18 cellular contexts compared by ENCODE assay signal in genomic region chr7:127389321-127389720, GRCh38. TPM values are rescaled to one million over a fixed set of nuclear protein-coding genes. Genes with fewer than 3 reads are reported as not detected.
A peak's percentile ranks its signal among the peaks of the same experiment; 100 is the strongest.
DNase-seq lines count a peak whose midpoint lies in the region; ATAC-seq and TF ChIP-seq lines count a peak whose summit lies in the region.
"Had no signal": no experiment of that assay in that cellular context is flagged by ENCODE, and none has a peak within 500 bp of the region (broad histone marks: within the 10 kb centered on the region; RNA-seq: fewer than 3 reads in every experiment).

No MANE protein-coding gene starts in this region.

- no peak for DNase-seq in CD4-positive, alpha-beta T cell
- DNase-seq in HFFc6 (no peak), DMS53 (lab: John Stamatoyannopoulos, UW) (no peak), pons (ENCODE audit: low spot score) (no peak)
- no peak for DNase-seq in activated CD8-positive, alpha-beta T cell treated with anti-CD3 and anti-CD28 coated beads for 36 hours
- DNase-seq in naive thymus-derived CD4-positive, alpha-beta T cell = no peak
- DNase-seq: activated CD4-positive, CD25-positive, alpha-beta regulatory T cell treated with anti-CD3 and anti-CD28 coated beads, Interleukin-2, amount 50 U/mL, for 72 hours; effector memory CD4-positive, alpha-beta T cell; left ventricle myocardium inferior; MG63; mucosa of descending colon; NCI-H748 treated with DMSO at 0.1 percent for 48 hours; Peyer's patch; T1000 had no signal

- peaks cover 79% of the 10 kb centered on the region for H3K4me1 Mint-ChIP-seq in CD4-positive, alpha-beta T cell (ENCODE audit: low read depth)
- H3K4me1 Mint-ChIP-seq in HFFc6 (ENCODE audit: low read depth) = peaks cover 54% of the 10 kb centered on the region
- peaks cover 53% of the 10 kb centered on the region for H3K4me1 Mint-ChIP-seq in activated CD8-positive, alpha-beta T cell treated with anti-CD3 and anti-CD28 coated beads for 36 hours (ENCODE audit: low read depth)
- H3K4me1 Mint-ChIP-seq in naive thymus-derived CD4-positive, alpha-beta T cell = peaks cover 50 to 84% (median 70%) of the 10 kb centered on the region in 7 donors

- H3K9me3 Mint-ChIP-seq in CD4-positive, alpha-beta T cell = no peaks in the 10 kb centered on the region
- no peaks in the 10 kb centered on the region for H3K9me3 Mint-ChIP-seq in HFFc6
- no peaks in the 10 kb centered on the region for H3K9me3 Mint-ChIP-seq in activated CD8-positive, alpha-beta T cell treated with anti-CD3 and anti-CD28 coated beads for 36 hours
- peaks cover 0 to 1% (median 0%) of the 10 kb centered on the region in 11 donors for H3K9me3 Mint-ChIP-seq in naive thymus-derived CD4-positive, alpha-beta T cell

- no peaks in the 10 kb centered on the region for H3K9me3 ChIP-seq in CD4-positive, alpha-beta T cell (ENCODE audit: control insufficient read depth, low read length)
- no peaks in the 10 kb centered on the region for H3K9me3 ChIP-seq in naive thymus-derived CD4-positive, alpha-beta T cell (ENCODE audit: control insufficient read depth in 2 of 3, low read length in 3 of 3)
- H3K9me3 ChIP-seq: ascending aorta, left ventricle myocardium inferior, MG63, mucosa of descending colon, Peyer's patch, right atrium auricular region had no signal

- peak overlapping the region; percentile 8 for H3K27ac Mint-ChIP-seq in CD4-positive, alpha-beta T cell
- peak overlapping the region; percentile 2; the same call in 1 of the 2 replicates for H3K27ac Mint-ChIP-seq in HFFc6
- H3K27ac Mint-ChIP-seq in activated CD8-positive, alpha-beta T cell treated with anti-CD3 and anti-CD28 coated beads for 36 hours = no peak overlapping the region
- H3K27ac Mint-ChIP-seq in naive thymus-derived CD4-positive, alpha-beta T cell = peak overlapping the region in 3 of 9 donors; percentile 3 to 55 (median 26)

- H3K4me3 Mint-ChIP-seq in CD4-positive, alpha-beta T cell = peak overlapping the region; percentile 27
- 0 out of 2 replicates have a peak overlapping the region, but pooled peaks have one; percentile 1 for H3K4me3 Mint-ChIP-seq in HFFc6
- peak overlapping the region; percentile 5 for H3K4me3 Mint-ChIP-seq in activated CD8-positive, alpha-beta T cell treated with anti-CD3 and anti-CD28 coated beads for 36 hours
- H3K4me3 Mint-ChIP-seq in naive thymus-derived CD4-positive, alpha-beta T cell = peak overlapping the region in 9 of 10 donors; percentile 3 to 99 (median 94)

- intact Hi-C loops in CD4-positive, alpha-beta T cell (cut with DNase I, micrococcal nuclease) = loop anchor here in 1 of 2 experiments (5.0 kb wide), 1 partner anchor 37 kb away; no protein-coding TSS in a partner anchor
- intact Hi-C loops in activated CD8-positive, alpha-beta T cell treated with anti-CD3 and anti-CD28 coated beads for 36 hours (cut with micrococcal nuclease) = no loop called here
- intact Hi-C loops in naive thymus-derived CD4-positive, alpha-beta T cell (cut with micrococcal nuclease) = no loop called here

- no peak for ATAC-seq in CD4-positive, alpha-beta T cell (ENCODE audit: poor library complexity)
- no peak for ATAC-seq in activated CD8-positive, alpha-beta T cell treated with anti-CD3 and anti-CD28 coated beads for 36 hours
- no peak for ATAC-seq in naive thymus-derived CD4-positive, alpha-beta T cell
- no peak for ATAC-seq in GM19395 (IDR thresholded peaks at IDR 0.05; ENCODE audit: unreplicated experiment)
- ATAC-seq: HCT116, mucosa of descending colon had no signal

- H3K36me3 ChIP-seq in naive thymus-derived CD4-positive, alpha-beta T cell (ENCODE audit: control insufficient read depth in 2 of 3, insufficient read depth in 3 of 3, low read length in 3 of 3) = peaks cover 6 to 11% (median 10%) of the 10 kb centered on the region in 3 experiments

- H3K4me3 ChIP-seq in naive thymus-derived CD4-positive, alpha-beta T cell (ENCODE audit: low read length) = no peak overlapping the region
- H3K4me3 ChIP-seq: ascending aorta, MG63, mucosa of descending colon, Peyer's patch, right atrium auricular region had no signal

- CTCF ChIA-PET in CD4-positive, alpha-beta T cell (lab: Charles Lee) = interaction anchor here (0.9 to 1.6 kb wide), 2 partner anchors 41 to 58 kb away, joined by 3 to 6 read pairs; no protein-coding TSS in a partner anchor
- CTCF ChIA-PET in activated CD8-positive, alpha-beta T cell treated with anti-CD3 and anti-CD28 coated beads for 36 hours (lab: Charles Lee) = no interaction called here
- CTCF ChIA-PET in naive thymus-derived CD4-positive, alpha-beta T cell (lab: Charles Lee) = no interaction called here

- H3K36me3 Mint-ChIP-seq in CD4-positive, alpha-beta T cell (ENCODE audit: low read depth) = peaks cover 75% of the 10 kb centered on the region
- H3K36me3 Mint-ChIP-seq in HFFc6 (ENCODE audit: low read depth) = peaks cover 43% of the 10 kb centered on the region
- H3K36me3 Mint-ChIP-seq in activated CD8-positive, alpha-beta T cell treated with anti-CD3 and anti-CD28 coated beads for 36 hours (ENCODE audit: low read depth) = peaks cover 43% of the 10 kb centered on the region
- H3K36me3 Mint-ChIP-seq in naive thymus-derived CD4-positive, alpha-beta T cell = peaks cover 4 to 43% (median 34%) of the 10 kb centered on the region in 5 donors

- peaks cover 11 to 53% of the 10 kb centered on the region in 2 donors for H3K4me1 ChIP-seq in naive thymus-derived CD4-positive, alpha-beta T cell (ENCODE audit: control insufficient read depth in 2 of 2, insufficient read depth in 2 of 2, low read length in 2 of 2)

- TF ChIP-seq CTCF in CD4-positive, alpha-beta T cell (IDR thresholded peaks at IDR 0.05) = no peak
- TF ChIP-seq CTCF in HFFc6 (IDR thresholded peaks at IDR 0.05) = no peak
- no peak for TF ChIP-seq CTCF in activated CD8-positive, alpha-beta T cell treated with anti-CD3 and anti-CD28 coated beads for 36 hours (IDR thresholded peaks at IDR 0.05)

- no peaks in the 10 kb centered on the region for H3K27me3 Mint-ChIP-seq in CD4-positive, alpha-beta T cell
- peaks cover 5% of the 10 kb centered on the region for H3K27me3 Mint-ChIP-seq in HFFc6 (ENCODE audit: insufficient read depth)
- no peaks in the 10 kb centered on the region for H3K27me3 Mint-ChIP-seq in activated CD8-positive, alpha-beta T cell treated with anti-CD3 and anti-CD28 coated beads for 36 hours
- H3K27me3 Mint-ChIP-seq in naive thymus-derived CD4-positive, alpha-beta T cell = no peaks in the 10 kb centered on the region

- POLR2A ChIA-PET in CD4-positive, alpha-beta T cell (lab: Charles Lee) = interaction anchor here (4.8 kb wide), 1 partner anchor 14 kb away, joined by 94 read pairs; no protein-coding TSS in a partner anchor
- POLR2A ChIA-PET in activated CD8-positive, alpha-beta T cell treated with anti-CD3 and anti-CD28 coated beads for 36 hours (lab: Charles Lee) = no interaction called here
- POLR2A ChIA-PET in naive thymus-derived CD4-positive, alpha-beta T cell (lab: Charles Lee) = interaction anchor here (0.9 to 1.2 kb wide), 2 partner anchors 9 to 62 kb away, joined by 3 read pairs; no protein-coding TSS in a partner anchor

- no peaks in the 10 kb centered on the region for H3K27me3 ChIP-seq in CD4-positive, alpha-beta T cell (ENCODE audit: control insufficient read depth, insufficient read depth, low read length)
- H3K27me3 ChIP-seq in naive thymus-derived CD4-positive, alpha-beta T cell (ENCODE audit: control insufficient read depth in 2 of 2, insufficient read depth in 2 of 2, low read length in 2 of 2) = no peaks in the 10 kb centered on the region
- H3K27me3 ChIP-seq: ascending aorta, MG63, Peyer's patch, right atrium auricular region had no signal

- H3K27ac ChIP-seq in CD4-positive, alpha-beta T cell (ENCODE audit: low read depth, low read length) = no peak overlapping the region
- H3K27ac ChIP-seq in naive thymus-derived CD4-positive, alpha-beta T cell (ENCODE audit: low read depth, low read length) = peak overlapping the region; percentile 42
- H3K27ac ChIP-seq: ascending aorta, left ventricle myocardium inferior, Peyer's patch, right atrium auricular region had no signal

RNA-seq across cellular contexts. Expression of gene ZNF800, which starts 3.2 kb away (rescaled TPM):
- 10 to 100 TPM; 73.9 to 78.9 TPM for total RNA-seq in CD4-positive, alpha-beta T cell
- total RNA-seq in HFFc6 (2021; fragmentation: NEBNext Ultra II Directional; extraction: Animal tissue kit (Norgen Biotek cat#: 25700)) = 10 to 100 TPM; 24.3 to 26.7 (median 25.7) TPM
- total RNA-seq in activated CD8-positive, alpha-beta T cell treated with anti-CD3 and anti-CD28 coated beads for 36 hours = 10 to 100 TPM; 29.3 to 31.1 TPM
- 10 to 100 TPM; 43.3 to 71.9 (median 61.4) TPM for total RNA-seq in naive thymus-derived CD4-positive, alpha-beta T cell
- 10 to 100 TPM; 47.4 to 63.4 TPM for polyA plus RNA-seq in naive thymus-derived CD4-positive, alpha-beta T cell

Comparison
In these comparisons a context has a peak if more than half of its experiments do, and no peak if none do; other contexts are left out.
1. H3K4me3 Mint-ChIP-seq: peak in every context shown above with its lines; median percentile 94 in naive thymus-derived CD4-positive, alpha-beta T cell; 27 in CD4-positive, alpha-beta T cell; 5 in activated CD8-positive, alpha-beta T cell treated with anti-CD3 and anti-CD28 coated beads for 36 hours; 1 in HFFc6.